ENCODE assay signal across 1 cellular context in the genomic region with DNA sequence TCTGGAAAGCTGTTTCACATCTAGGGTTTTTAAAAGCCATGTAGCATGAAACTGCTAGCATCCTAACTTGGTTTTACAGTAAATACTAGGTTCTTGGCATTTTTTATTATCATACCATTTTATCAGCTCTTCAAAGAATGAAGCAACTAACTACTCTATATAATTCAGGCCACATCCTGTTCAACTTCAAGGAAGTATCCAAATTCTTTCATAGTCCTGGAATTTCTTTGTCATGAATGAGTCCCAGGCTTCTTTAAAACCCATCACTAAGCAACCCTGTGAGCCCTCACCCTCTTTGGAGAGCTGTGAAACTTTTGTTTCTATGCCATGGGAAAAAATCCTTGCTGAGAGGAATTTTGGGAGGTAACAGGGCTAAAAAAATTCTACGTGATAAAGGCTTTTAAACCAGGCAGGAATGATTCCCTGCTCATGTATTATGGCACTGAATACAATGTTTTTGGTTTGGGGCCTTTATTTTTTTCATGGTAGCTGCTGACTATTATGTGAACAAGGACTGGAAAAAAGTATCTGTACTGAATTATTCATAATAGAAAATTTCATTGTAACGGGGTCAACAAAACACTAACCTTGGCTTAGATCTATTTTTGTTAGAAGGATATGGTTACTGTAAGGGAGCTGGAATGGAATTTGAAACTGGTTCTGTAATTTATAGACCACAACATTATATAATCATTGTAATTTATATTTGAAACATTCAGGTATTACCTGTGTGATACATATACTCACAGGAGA.
TF ChIP-seq lines count a peak whose summit lies in the region.

No MANE protein-coding gene starts in this region.

TF ChIP-seq in GM23338, 12 proteins besides CTCF, POLR2A, EP300 and RAD21 (continued from another document):
- TF ChIP-seq, protein P1, sequence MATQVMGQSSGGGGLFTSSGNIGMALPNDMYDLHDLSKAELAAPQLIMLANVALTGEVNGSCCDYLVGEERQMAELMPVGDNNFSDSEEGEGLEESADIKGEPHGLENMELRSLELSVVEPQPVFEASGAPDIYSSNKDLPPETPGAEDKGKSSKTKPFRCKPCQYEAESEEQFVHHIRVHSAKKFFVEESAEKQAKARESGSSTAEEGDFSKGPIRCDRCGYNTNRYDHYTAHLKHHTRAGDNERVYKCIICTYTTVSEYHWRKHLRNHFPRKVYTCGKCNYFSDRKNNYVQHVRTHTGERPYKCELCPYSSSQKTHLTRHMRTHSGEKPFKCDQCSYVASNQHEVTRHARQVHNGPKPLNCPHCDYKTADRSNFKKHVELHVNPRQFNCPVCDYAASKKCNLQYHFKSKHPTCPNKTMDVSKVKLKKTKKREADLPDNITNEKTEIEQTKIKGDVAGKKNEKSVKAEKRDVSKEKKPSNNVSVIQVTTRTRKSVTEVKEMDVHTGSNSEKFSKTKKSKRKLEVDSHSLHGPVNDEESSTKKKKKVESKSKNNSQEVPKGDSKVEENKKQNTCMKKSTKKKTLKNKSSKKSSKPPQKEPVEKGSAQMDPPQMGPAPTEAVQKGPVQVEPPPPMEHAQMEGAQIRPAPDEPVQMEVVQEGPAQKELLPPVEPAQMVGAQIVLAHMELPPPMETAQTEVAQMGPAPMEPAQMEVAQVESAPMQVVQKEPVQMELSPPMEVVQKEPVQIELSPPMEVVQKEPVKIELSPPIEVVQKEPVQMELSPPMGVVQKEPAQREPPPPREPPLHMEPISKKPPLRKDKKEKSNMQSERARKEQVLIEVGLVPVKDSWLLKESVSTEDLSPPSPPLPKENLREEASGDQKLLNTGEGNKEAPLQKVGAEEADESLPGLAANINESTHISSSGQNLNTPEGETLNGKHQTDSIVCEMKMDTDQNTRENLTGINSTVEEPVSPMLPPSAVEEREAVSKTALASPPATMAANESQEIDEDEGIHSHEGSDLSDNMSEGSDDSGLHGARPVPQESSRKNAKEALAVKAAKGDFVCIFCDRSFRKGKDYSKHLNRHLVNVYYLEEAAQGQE (IDR thresholded peaks at IDR 0.05; ENCODE audit: unreplicated experiment) = no peak
- no peak for TF ChIP-seq ZNF114 (CRISPR knock-in tag; IDR thresholded peaks at IDR 0.05)
- no peak for TF ChIP-seq EZH2phosphoT487 (IDR thresholded peaks at IDR 0.05; ENCODE audit: unreplicated experiment)
- TF ChIP-seq, protein P2, sequence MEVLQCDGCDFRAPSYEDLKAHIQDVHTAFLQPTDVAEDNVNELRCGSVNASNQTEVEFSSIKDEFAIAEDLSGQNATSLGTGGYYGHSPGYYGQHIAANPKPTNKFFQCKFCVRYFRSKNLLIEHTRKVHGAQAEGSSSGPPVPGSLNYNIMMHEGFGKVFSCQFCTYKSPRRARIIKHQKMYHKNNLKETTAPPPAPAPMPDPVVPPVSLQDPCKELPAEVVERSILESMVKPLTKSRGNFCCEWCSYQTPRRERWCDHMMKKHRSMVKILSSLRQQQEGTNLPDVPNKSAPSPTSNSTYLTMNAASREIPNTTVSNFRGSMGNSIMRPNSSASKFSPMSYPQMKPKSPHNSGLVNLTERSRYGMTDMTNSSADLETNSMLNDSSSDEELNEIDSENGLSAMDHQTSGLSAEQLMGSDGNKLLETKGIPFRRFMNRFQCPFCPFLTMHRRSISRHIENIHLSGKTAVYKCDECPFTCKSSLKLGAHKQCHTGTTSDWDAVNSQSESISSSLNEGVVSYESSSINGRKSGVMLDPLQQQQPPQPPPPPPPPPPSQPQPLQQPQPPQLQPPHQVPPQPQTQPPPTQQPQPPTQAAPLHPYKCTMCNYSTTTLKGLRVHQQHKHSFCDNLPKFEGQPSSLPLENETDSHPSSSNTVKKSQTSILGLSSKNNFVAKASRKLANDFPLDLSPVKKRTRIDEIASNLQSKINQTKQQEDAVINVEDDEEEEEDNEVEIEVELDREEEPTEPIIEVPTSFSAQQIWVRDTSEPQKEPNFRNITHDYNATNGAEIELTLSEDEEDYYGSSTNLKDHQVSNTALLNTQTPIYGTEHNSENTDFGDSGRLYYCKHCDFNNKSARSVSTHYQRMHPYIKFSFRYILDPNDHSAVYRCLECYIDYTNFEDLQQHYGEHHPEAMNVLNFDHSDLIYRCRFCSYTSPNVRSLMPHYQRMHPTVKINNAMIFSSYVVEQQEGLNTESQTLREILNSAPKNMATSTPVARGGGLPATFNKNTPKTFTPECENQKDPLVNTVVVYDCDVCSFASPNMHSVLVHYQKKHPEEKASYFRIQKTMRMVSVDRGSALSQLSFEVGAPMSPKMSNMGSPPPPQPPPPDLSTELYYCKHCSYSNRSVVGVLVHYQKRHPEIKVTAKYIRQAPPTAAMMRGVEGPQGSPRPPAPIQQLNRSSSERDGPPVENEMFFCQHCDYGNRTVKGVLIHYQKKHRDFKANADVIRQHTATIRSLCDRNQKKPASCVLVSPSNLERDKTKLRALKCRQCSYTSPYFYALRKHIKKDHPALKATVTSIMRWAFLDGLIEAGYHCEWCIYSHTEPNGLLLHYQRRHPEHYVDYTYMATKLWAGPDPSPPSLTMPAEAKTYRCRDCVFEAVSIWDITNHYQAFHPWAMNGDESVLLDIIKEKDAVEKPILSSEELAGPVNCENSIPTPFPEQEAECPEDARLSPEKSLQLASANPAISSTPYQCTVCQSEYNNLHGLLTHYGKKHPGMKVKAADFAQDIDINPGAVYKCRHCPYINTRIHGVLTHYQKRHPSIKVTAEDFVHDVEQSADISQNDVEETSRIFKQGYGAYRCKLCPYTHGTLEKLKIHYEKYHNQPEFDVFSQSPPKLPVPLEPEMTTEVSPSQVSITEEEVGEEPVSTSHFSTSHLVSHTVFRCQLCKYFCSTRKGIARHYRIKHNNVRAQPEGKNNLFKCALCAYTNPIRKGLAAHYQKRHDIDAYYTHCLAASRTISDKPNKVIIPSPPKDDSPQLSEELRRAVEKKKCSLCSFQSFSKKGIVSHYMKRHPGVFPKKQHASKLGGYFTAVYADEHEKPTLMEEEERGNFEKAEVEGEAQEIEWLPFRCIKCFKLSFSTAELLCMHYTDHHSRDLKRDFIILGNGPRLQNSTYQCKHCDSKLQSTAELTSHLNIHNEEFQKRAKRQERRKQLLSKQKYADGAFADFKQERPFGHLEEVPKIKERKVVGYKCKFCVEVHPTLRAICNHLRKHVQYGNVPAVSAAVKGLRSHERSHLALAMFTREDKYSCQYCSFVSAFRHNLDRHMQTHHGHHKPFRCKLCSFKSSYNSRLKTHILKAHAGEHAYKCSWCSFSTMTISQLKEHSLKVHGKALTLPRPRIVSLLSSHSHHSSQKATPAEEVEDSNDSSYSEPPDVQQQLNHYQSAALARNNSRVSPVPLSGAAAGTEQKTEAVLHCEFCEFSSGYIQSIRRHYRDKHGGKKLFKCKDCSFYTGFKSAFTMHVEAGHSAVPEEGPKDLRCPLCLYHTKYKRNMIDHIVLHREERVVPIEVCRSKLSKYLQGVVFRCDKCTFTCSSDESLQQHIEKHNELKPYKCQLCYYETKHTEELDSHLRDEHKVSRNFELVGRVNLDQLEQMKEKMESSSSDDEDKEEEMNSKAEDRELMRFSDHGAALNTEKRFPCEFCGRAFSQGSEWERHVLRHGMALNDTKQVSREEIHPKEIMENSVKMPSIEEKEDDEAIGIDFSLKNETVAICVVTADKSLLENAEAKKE (CRISPR knock-in tag; IDR thresholded peaks at IDR 0.05) = no peak
- TF ChIP-seq JUNB (IDR thresholded peaks at IDR 0.05; ENCODE audit: unreplicated experiment) = no peak
